ENCODE assay signal across 20 cellular contexts in the genomic region with DNA sequence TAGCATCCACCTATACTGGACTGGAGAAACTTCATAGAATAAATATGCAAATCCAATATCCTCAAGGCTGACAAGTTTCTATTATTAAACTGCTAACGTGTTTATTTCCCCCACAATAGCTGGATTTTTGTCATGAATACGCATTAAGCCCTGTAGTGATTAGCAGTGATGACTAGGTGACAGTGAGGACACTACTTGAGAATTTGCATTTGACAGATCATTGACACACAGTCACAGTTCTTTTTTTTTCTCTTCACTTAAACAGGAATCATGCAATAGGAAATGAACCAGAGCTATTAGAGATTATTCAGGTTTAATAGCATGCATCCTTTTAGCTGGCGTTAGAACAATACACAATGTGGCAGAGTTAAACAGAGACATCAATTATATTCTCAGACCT. TPM values are rescaled to one million over a fixed set of nuclear protein-coding genes. Genes with fewer than 3 reads are reported as not detected.
"Had no signal": no experiment of that assay in that cellular context is flagged by ENCODE, and none has a peak within 500 bp of the region (broad histone marks: within the 10 kb centered on the region; RNA-seq: fewer than 3 reads in every experiment).

No MANE protein-coding gene starts in this region.

- H3K36me3 Mint-ChIP-seq: activated naive CD8-positive, alpha-beta T cell treated with anti-CD3 and anti-CD28 coated beads, Interleukin-2, amount 10 ng/mL, durations not matched to agents 7 days and 5 days had no signal

- H3K27ac Mint-ChIP-seq: activated naive CD4-positive, alpha-beta T cell treated with anti-CD3 and anti-CD28 coated beads for 36 hours; activated naive CD8-positive, alpha-beta T cell treated with anti-CD3 and anti-CD28 coated beads, Interleukin-2, amount 10 ng/mL, durations not matched to agents 7 days and 5 days; activated T-cell treated with anti-CD3 and anti-CD28 coated beads, Interleukin-2, amount 50 U/mL, for 72 hours; nephron had no signal

- H3K4me3 Mint-ChIP-seq: activated naive CD4-positive, alpha-beta T cell treated with anti-CD3 and anti-CD28 coated beads for 36 hours; activated naive CD8-positive, alpha-beta T cell treated with anti-CD3 and anti-CD28 coated beads, Interleukin-2, amount 10 ng/mL, durations not matched to agents 7 days and 5 days; activated T-cell treated with anti-CD3 and anti-CD28 coated beads, Interleukin-2, amount 50 U/mL, for 72 hours; nephron had no signal

- H3K4me1 Mint-ChIP-seq: activated naive CD8-positive, alpha-beta T cell treated with anti-CD3 and anti-CD28 coated beads, Interleukin-2, amount 10 ng/mL, durations not matched to agents 7 days and 5 days; nephron had no signal

- DNase-seq: activated CD4-positive, alpha-beta T cell treated with anti-CD3 and anti-CD28 coated beads for 4 hours; activated CD4-positive, alpha-beta T cell treated with anti-CD3 and anti-CD28 coated beads, Interleukin-2, amount 50 U/mL, for 48 hours; activated CD4-positive, CD25-positive, alpha-beta regulatory T cell; activated effector memory CD4-positive, alpha-beta T cell treated with Interleukin-2 at 50 U/mL for 16 hours; activated naive CD4-positive, alpha-beta T cell treated with anti-CD3 and anti-CD28 coated beads for 36 hours; activated naive CD8-positive, alpha-beta T cell treated with anti-CD3 and anti-CD28 coated beads, Interleukin-2, amount 10 ng/mL, durations not matched to agents 7 days and 5 days; activated T-cell treated with anti-CD3 and anti-CD28 coated beads, Interleukin-2, amount 50 U/mL, for 72 hours; amygdala; effector CD4-positive, alpha-beta T cell; erythroblast; foreskin fibroblast; heart right ventricle; islet precursor cell; left cardiac atrium; pancreas; psoas muscle; stimulated activated CD4-positive, alpha-beta T cell treated with anti-CD3 and anti-CD28 coated beads, Interleukin-4, amount 100 ng/mL, for 24 hours; stimulated activated naive CD4-positive, alpha-beta T cell treated with Interleukin-2 at 50 U/mL for 16 hours; upper lobe of left lung had no signal

- H3K9me3 Mint-ChIP-seq: activated naive CD8-positive, alpha-beta T cell treated with anti-CD3 and anti-CD28 coated beads, Interleukin-2, amount 10 ng/mL, durations not matched to agents 7 days and 5 days; nephron had no signal

- H3K27me3 Mint-ChIP-seq: activated naive CD8-positive, alpha-beta T cell treated with anti-CD3 and anti-CD28 coated beads, Interleukin-2, amount 10 ng/mL, durations not matched to agents 7 days and 5 days had no signal

RNA-seq across cellular contexts. Expression of gene MPDZ, which starts 35.3 kb away (rescaled TPM):
- total RNA-seq: activated naive CD4-positive, alpha-beta T cell treated with anti-CD3 and anti-CD28 coated beads for 36 hours; activated naive CD8-positive, alpha-beta T cell treated with anti-CD3 and anti-CD28 coated beads, Interleukin-2, amount 10 ng/mL, durations not matched to agents 7 days and 5 days; activated T-cell treated with anti-CD3 and anti-CD28 coated beads, Interleukin-2, amount 50 U/mL, for 72 hours had no signal
